ENCODE assay signal across 8 cellular contexts in genomic region chr3:20080956-20081554, GRCh38. TPM values are rescaled to one million over a fixed set of nuclear protein-coding genes. Genes with fewer than 3 reads are reported as not detected.
A peak's percentile ranks its signal among the peaks of the same experiment; 100 is the strongest.
DNase-seq lines count a peak whose midpoint lies in the region; ATAC-seq and TF ChIP-seq lines count a peak whose summit lies in the region.

No MANE protein-coding gene starts in this region.

- H3K56ac ChIP-seq in mesendoderm (ENCODE audit: low read length): no peak overlapping the region

- H3K27ac ChIP-seq in breast epithelium (peak overlapping the region in 1 of 2 donors; percentile 16), mesendoderm (ENCODE audit: low read depth, low read length) (no peak overlapping the region)

- H4K8ac ChIP-seq in mesendoderm (ENCODE audit: low read depth, low read length): no peak overlapping the region

- H3K18ac ChIP-seq in mesendoderm (ENCODE audit: low read length): no peak overlapping the region

- no peak overlapping the region for H4K5ac ChIP-seq in mesendoderm (ENCODE audit: low read length)

- peak; percentile 67 for DNase-seq in NCI-H82 (lab: John Stamatoyannopoulos, UW)
- no peak for DNase-seq in NCI-H82 treated with DMSO at 0.1 percent for 48 hours (lab: John Stamatoyannopoulos, UW; ENCODE audit: unreplicated experiment)
- DNase-seq in NT2/D1 (ENCODE audit: low read depth, low spot score): no peak
- peak; percentile 47 to 54 for DNase-seq in breast epithelium (ENCODE audit: low spot score in 2 of 2)
- peak; percentile 88 to 98 for DNase-seq in lung microvascular endothelial cell (ENCODE audit: low read depth in 2 of 2)
- peak; percentile 64 for DNase-seq in ureter (ENCODE audit: low spot score)
- DNase-seq in mesendoderm: no peak

- H3K4me3 ChIP-seq in NT2/D1 (ENCODE audit: insufficient read length, low read depth) (no peak overlapping the region), breast epithelium (no peak overlapping the region), mesendoderm (ENCODE audit: low read length) (no peak overlapping the region)

- no peak overlapping the region for H3K4ac ChIP-seq in mesendoderm (ENCODE audit: low read depth, low read length)

- peak; percentile 97 for ATAC-seq in HG03060 (IDR thresholded peaks at IDR 0.05; ENCODE audit: low read depth, unreplicated experiment)

- no peak overlapping the region for H2BK5ac ChIP-seq in mesendoderm (ENCODE audit: low read length)

- intact Hi-C loops in breast epithelium (cut with DNase I; ENCODE audit: low total_unique reads): no loop called here

- no peak overlapping the region for H2BK15ac ChIP-seq in mesendoderm (replicated peaks; ENCODE audit: low read depth)

- no peak for TF ChIP-seq POLR2A in breast epithelium (IDR thresholded peaks at IDR 0.05)

- H3K36me3 ChIP-seq in NT2/D1 (ENCODE audit: insufficient read depth, insufficient read length, low read length) (no peaks in the 10 kb centered on the region), breast epithelium (no peaks in the 10 kb centered on the region), mesendoderm (ENCODE audit: control insufficient read depth, insufficient read depth, low read length) (no peaks in the 10 kb centered on the region)

- no peak overlapping the region for H3K4me2 ChIP-seq in mesendoderm (ENCODE audit: low read length)

- H3K4me1 ChIP-seq in NT2/D1 (ENCODE audit: insufficient read depth, insufficient read length) (no peaks in the 10 kb centered on the region), breast epithelium (no peaks in the 10 kb centered on the region), mesendoderm (ENCODE audit: control insufficient read depth, low read depth, low read length) (no peaks in the 10 kb centered on the region)

- H3K9me3 ChIP-seq in NT2/D1 (ENCODE audit: insufficient read depth, low read length): no peaks in the 10 kb centered on the region
- H3K9me3 ChIP-seq in breast epithelium: no peaks in the 10 kb centered on the region

- H3K27me3 ChIP-seq in NT2/D1 (ENCODE audit: insufficient read depth, insufficient read length) (no peaks in the 10 kb centered on the region), breast epithelium (no peaks in the 10 kb centered on the region), mesendoderm (ENCODE audit: insufficient read depth, low read length, poor library complexity) (no peaks in the 10 kb centered on the region)

- H3K9ac ChIP-seq in NT2/D1 (ENCODE audit: insufficient read length, low read depth): peak overlapping the region; percentile 23
- no peak overlapping the region for H3K9ac ChIP-seq in mesendoderm (ENCODE audit: low read length)

- no peak overlapping the region for H3K23ac ChIP-seq in mesendoderm (ENCODE audit: low read length)

- TF ChIP-seq CTCF in breast epithelium (IDR thresholded peaks at IDR 0.05): no peak

- H3K79me1 ChIP-seq in mesendoderm (ENCODE audit: low read length): no peaks in the 10 kb centered on the region

- no peaks in the 10 kb centered on the region for H3K79me2 ChIP-seq in mesendoderm (ENCODE audit: control insufficient read depth, insufficient read depth, low read length)

- no CpG with 5 or more reads among the region's 8 CpGs for WGBS in mesendoderm (ENCODE audit: extremely low coverage, insufficient coverage, low lambda C conversion rate)

- H2BK120ac ChIP-seq in mesendoderm (ENCODE audit: low read depth, low read length): no peak overlapping the region

- H2AK5ac ChIP-seq in mesendoderm (ENCODE audit: low read length): no peak overlapping the region

RNA-seq across cellular contexts. Expression of gene KAT2B, which starts 40.8 kb away (rescaled TPM):
- 10 to 100 TPM; 22.6 to 34.7 (median 34.0) TPM for total RNA-seq in breast epithelium
- total RNA-seq in lung microvascular endothelial cell: 7.2 and 21.8 TPM in 2 replicates
- total RNA-seq in ureter: 40.2 TPM
- polyA plus RNA-seq in mesendoderm (2013, experiment 1 of 2): 0.58 TPM
- polyA plus RNA-seq in mesendoderm (2013, experiment 2 of 2): 0.43 TPM

Comparison
In these comparisons a context has a peak if more than half of its experiments do, and no peak if none do; other contexts are left out.
1. DNase-seq: peak in NCI-H82 (single experiment), breast epithelium (2 of 2), lung microvascular endothelial cell (2 of 2) and ureter (single experiment); none in NCI-H82 treated with DMSO at 0.1 percent for 48 hours (single experiment), NT2/D1 (single experiment) and mesendoderm (single experiment).